ENCODE assay signal across 15 cellular contexts in the genomic region with DNA sequence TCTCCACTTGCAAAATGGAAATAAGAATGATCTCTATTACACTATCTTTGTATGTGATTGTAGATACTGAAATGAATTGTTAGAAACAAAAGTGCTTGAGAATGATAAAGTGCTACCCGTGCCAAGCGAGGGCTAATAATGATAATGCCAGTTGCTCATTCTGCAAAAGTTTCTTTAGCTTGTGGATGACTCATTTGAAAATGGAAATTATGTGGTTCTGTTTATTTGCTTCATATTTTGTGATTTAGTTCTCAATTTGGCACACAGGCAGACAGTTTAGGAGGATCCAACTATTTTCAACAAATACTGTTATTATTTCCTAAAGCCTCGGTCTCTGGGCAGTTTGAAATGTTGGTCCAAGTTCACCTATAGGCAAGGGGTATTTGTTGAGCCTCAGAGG.
"Had no signal": no experiment of that assay in that cellular context is flagged by ENCODE, and none has a peak within 500 bp of the region (broad histone marks: within the 10 kb centered on the region; RNA-seq: fewer than 3 reads in every experiment).

No MANE protein-coding gene starts in this region.

- H3K27me3 ChIP-seq: right lobe of liver had no signal

- H3K9me3 ChIP-seq: psoas muscle, right lobe of liver, spleen had no signal

- DNase-seq: activated CD4-positive, alpha-beta memory T cell treated with anti-CD3 and anti-CD28 coated beads, Interleukin-2, amount 10 ng/mL, durations not matched to agents 7 days and 5 days; activated gamma-delta T cell treated with Interleukin-2 at 50 U/mL for 16 hours; activated naive CD8-positive, alpha-beta T cell treated with anti-CD3 and anti-CD28 coated beads for 36 hours; activated T-cell treated with anti-CD3 and anti-CD28 coated beads, Interleukin-2, amount 50 U/mL, for 48 hours; aorta; immature natural killer cell; midbrain; psoas muscle; right lobe of liver; spleen; stimulated activated CD4-positive, alpha-beta T cell treated with anti-CD3 and anti-CD28 coated beads, Interleukin-2, amount 100 ng/mL, for 24 hours; stimulated activated naive B cell treated with anti-CD40 and anti-IgM and Interleukin-4, amounts not matched to agents 10 μg/mL and 1 μg/mL and 100 μg/mL, for 72 hours; T-helper 9 cell had no signal

- H3K36me3 Mint-ChIP-seq: activated naive CD8-positive, alpha-beta T cell treated with anti-CD3 and anti-CD28 coated beads for 36 hours; immature natural killer cell; stimulated activated naive B cell treated with anti-CD40 and anti-IgM and Interleukin-4, amounts not matched to agents 10 μg/mL and 1 μg/mL and 100 μg/mL, for 72 hours; type B pancreatic cell had no signal

- H3K9me3 Mint-ChIP-seq: activated CD4-positive, alpha-beta memory T cell treated with anti-CD3 and anti-CD28 coated beads, Interleukin-2, amount 10 ng/mL, durations not matched to agents 7 days and 5 days; activated naive CD8-positive, alpha-beta T cell treated with anti-CD3 and anti-CD28 coated beads for 36 hours; stimulated activated naive B cell treated with anti-CD40 and anti-IgM and Interleukin-4, amounts not matched to agents 10 μg/mL and 1 μg/mL and 100 μg/mL, for 72 hours; type B pancreatic cell had no signal

- H3K4me3 Mint-ChIP-seq: activated CD4-positive, alpha-beta memory T cell treated with anti-CD3 and anti-CD28 coated beads, Interleukin-2, amount 10 ng/mL, durations not matched to agents 7 days and 5 days; activated naive CD8-positive, alpha-beta T cell treated with anti-CD3 and anti-CD28 coated beads for 36 hours; immature natural killer cell; stimulated activated naive B cell treated with anti-CD40 and anti-IgM and Interleukin-4, amounts not matched to agents 10 μg/mL and 1 μg/mL and 100 μg/mL, for 72 hours; type B pancreatic cell had no signal

- H3K4me1 Mint-ChIP-seq: activated CD4-positive, alpha-beta memory T cell treated with anti-CD3 and anti-CD28 coated beads, Interleukin-2, amount 10 ng/mL, durations not matched to agents 7 days and 5 days; activated naive CD8-positive, alpha-beta T cell treated with anti-CD3 and anti-CD28 coated beads for 36 hours; immature natural killer cell had no signal

- H3K27ac ChIP-seq: psoas muscle, right lobe of liver, spleen had no signal

- ATAC-seq: psoas muscle; right lobe of liver; stimulated activated naive B cell treated with anti-CD40 and anti-IgM and Interleukin-4, amounts not matched to agents 10 μg/mL and 1 μg/mL and 100 μg/mL, for 72 hours had no signal

- H3K4me1 ChIP-seq: psoas muscle, right lobe of liver had no signal

- H3K4me3 ChIP-seq: lung, psoas muscle, right lobe of liver, spleen had no signal

- H3K36me3 ChIP-seq: right lobe of liver, spleen had no signal

- H3K27ac Mint-ChIP-seq: activated CD4-positive, alpha-beta memory T cell treated with anti-CD3 and anti-CD28 coated beads, Interleukin-2, amount 10 ng/mL, durations not matched to agents 7 days and 5 days; activated naive CD8-positive, alpha-beta T cell treated with anti-CD3 and anti-CD28 coated beads for 36 hours; immature natural killer cell; stimulated activated naive B cell treated with anti-CD40 and anti-IgM and Interleukin-4, amounts not matched to agents 10 μg/mL and 1 μg/mL and 100 μg/mL, for 72 hours; type B pancreatic cell had no signal
